1 cellular context compared by ENCODE assay signal in the genomic region with DNA sequence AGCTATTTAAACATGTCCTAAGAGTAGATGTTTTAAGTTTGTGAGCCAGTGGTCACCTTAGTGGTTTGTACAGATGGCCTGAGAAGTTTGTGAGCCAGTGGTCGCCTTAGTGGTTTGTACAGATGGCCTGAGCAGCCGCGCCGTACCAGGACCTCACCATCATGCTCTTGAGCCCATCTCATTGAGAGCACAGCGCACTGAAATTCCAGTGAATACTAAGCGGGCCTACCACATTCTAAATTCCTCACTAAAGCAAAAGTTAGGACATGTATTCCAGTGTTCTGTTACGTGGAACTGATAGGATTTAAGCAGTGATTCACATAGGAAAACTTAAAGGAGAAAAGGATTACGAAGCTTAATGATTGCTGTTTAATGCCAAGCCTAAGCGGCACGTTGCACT.
TF ChIP-seq lines count a peak whose summit lies in the region.

No MANE protein-coding gene starts in this region.

TF ChIP-seq in GM23338, 12 proteins besides CTCF, POLR2A, EP300 and RAD21 (continued from another document):
- TF ChIP-seq, protein P1, sequence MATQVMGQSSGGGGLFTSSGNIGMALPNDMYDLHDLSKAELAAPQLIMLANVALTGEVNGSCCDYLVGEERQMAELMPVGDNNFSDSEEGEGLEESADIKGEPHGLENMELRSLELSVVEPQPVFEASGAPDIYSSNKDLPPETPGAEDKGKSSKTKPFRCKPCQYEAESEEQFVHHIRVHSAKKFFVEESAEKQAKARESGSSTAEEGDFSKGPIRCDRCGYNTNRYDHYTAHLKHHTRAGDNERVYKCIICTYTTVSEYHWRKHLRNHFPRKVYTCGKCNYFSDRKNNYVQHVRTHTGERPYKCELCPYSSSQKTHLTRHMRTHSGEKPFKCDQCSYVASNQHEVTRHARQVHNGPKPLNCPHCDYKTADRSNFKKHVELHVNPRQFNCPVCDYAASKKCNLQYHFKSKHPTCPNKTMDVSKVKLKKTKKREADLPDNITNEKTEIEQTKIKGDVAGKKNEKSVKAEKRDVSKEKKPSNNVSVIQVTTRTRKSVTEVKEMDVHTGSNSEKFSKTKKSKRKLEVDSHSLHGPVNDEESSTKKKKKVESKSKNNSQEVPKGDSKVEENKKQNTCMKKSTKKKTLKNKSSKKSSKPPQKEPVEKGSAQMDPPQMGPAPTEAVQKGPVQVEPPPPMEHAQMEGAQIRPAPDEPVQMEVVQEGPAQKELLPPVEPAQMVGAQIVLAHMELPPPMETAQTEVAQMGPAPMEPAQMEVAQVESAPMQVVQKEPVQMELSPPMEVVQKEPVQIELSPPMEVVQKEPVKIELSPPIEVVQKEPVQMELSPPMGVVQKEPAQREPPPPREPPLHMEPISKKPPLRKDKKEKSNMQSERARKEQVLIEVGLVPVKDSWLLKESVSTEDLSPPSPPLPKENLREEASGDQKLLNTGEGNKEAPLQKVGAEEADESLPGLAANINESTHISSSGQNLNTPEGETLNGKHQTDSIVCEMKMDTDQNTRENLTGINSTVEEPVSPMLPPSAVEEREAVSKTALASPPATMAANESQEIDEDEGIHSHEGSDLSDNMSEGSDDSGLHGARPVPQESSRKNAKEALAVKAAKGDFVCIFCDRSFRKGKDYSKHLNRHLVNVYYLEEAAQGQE (IDR thresholded peaks at IDR 0.05; ENCODE audit: unreplicated experiment), result no peak
